In genomic region chr10:85147346-85148250, GRCh38 we compare ENCODE assay signal across 31 cellular contexts.
A peak's percentile ranks its signal among the peaks of the same experiment; 100 is the strongest.
DNase-seq lines count a peak whose midpoint lies in the region; ATAC-seq, FAIRE-seq and TF ChIP-seq lines count a peak whose summit lies in the region.
"Had no signal": no experiment of that assay in that cellular context is flagged by ENCODE, and none has a peak within 500 bp of the region (broad histone marks: within the 10 kb centered on the region; RNA-seq: fewer than 3 reads in every experiment).

No MANE protein-coding gene starts in this region.

- H3K9me3 ChIP-seq in H1 (ENCODE audit: insufficient read depth in 2 of 2, low read depth in 1 of 2, low read length in 1 of 2): peaks cover 10 to 13% of the 10 kb centered on the region in 2 experiments
- no peaks in the 10 kb centered on the region for H3K9me3 ChIP-seq in lower lobe of right lung
- H3K9me3 ChIP-seq in upper lobe of left lung: no peaks in the 10 kb centered on the region
- no peaks in the 10 kb centered on the region for H3K9me3 ChIP-seq in CD4-positive, alpha-beta memory T cell (ENCODE audit: control insufficient read depth in 1 of 2, low read length in 2 of 2)
- H3K9me3 ChIP-seq: SJCRH30 had no signal

- peaks cover 0 to 5% (median 0%) of the 10 kb centered on the region in 8 donors for H3K9me3 Mint-ChIP-seq in CD4-positive, alpha-beta memory T cell
- H3K9me3 Mint-ChIP-seq: CD8-positive, alpha-beta T cell had no signal

- H3K27me3 ChIP-seq in H1 (replicated peaks in 1 of 4; ENCODE audit: control insufficient read depth in 3 of 4, extremely low read depth in 1 of 4, insufficient read depth in 3 of 4, low read length in 3 of 4) (peaks cover 0 to 3% (median 0%) of the 10 kb centered on the region in 4 experiments; a peak in 2 of 7 replicates), lower lobe of right lung (ENCODE audit: low read depth) (no peaks in the 10 kb centered on the region), upper lobe of left lung (no peaks in the 10 kb centered on the region)
- no peaks in the 10 kb centered on the region for H3K27me3 ChIP-seq in CD4-positive, alpha-beta memory T cell (ENCODE audit: insufficient read depth, low read length)
- H3K27me3 ChIP-seq: BLaER1, SJCRH30 had no signal

- CTCF ChIA-PET in H1 (lab: Charles Lee; ENCODE audit: partially characterized antibody): interaction anchor here (1.9 kb wide), 1 partner anchor 34 kb away, joined by 3 read pairs; no protein-coding TSS in a partner anchor
- CTCF ChIA-PET in CD4-positive, alpha-beta memory T cell (lab: Charles Lee; ENCODE audit: partially characterized antibody): interaction anchor here (0.6 kb wide), 1 partner anchor 10 kb away, joined by 3 read pairs; no protein-coding TSS in a partner anchor

- H3K4me1 ChIP-seq in H1 (replicated peaks in 1 of 4; ENCODE audit: control insufficient read depth in 3 of 4, insufficient read depth in 4 of 4, low read length in 3 of 4) (peaks cover 0 to 18% (median 11%) of the 10 kb centered on the region in 4 experiments; a peak in 5 of 7 replicates), lower lobe of right lung (peaks cover 8% of the 10 kb centered on the region), upper lobe of left lung (peaks cover 0 to 6% (median 0%) of the 10 kb centered on the region in 4 donors)
- H3K4me1 ChIP-seq in CD4-positive, alpha-beta memory T cell (ENCODE audit: insufficient read depth, low read length): no peaks in the 10 kb centered on the region
- H3K4me1 ChIP-seq: BLaER1, SJCRH30 had no signal

- no peak overlapping the region for H3K9ac ChIP-seq in H1 (replicated peaks in 1 of 4; ENCODE audit: extremely low read depth in 1 of 4, low read depth in 3 of 4, low read length in 3 of 4)
- H3K9ac ChIP-seq: BLaER1 had no signal

- no peak overlapping the region for H2BK120ac ChIP-seq in H1 (replicated peaks; ENCODE audit: low read depth, low read length)

- peaks cover 0 to 7% (median 0%) of the 10 kb centered on the region in 4 experiments; a peak in 2 of 8 replicates for H3K36me3 ChIP-seq in H1 (ENCODE audit: control insufficient read depth in 2 of 4, insufficient read depth in 4 of 4, low read length in 3 of 4)
- H3K36me3 ChIP-seq in lower lobe of right lung: no peaks in the 10 kb centered on the region
- H3K36me3 ChIP-seq in upper lobe of left lung: peaks cover 0 to 3% (median 0%) of the 10 kb centered on the region in 4 donors
- no peaks in the 10 kb centered on the region for H3K36me3 ChIP-seq in CD4-positive, alpha-beta memory T cell (ENCODE audit: insufficient read depth, low read length)
- H3K36me3 ChIP-seq: BLaER1, SJCRH30 had no signal

- H3K4ac ChIP-seq in H1 (replicated peaks; ENCODE audit: insufficient read length, low read depth, low read length): no peak overlapping the region

- H4K20me1 ChIP-seq in H1 (replicated peaks in 1 of 2; ENCODE audit: control insufficient read depth in 1 of 2, insufficient read depth in 2 of 2, low read length in 2 of 2): no peaks in the 10 kb centered on the region
- H4K20me1 ChIP-seq: BLaER1 had no signal

- ATAC-seq in lower lobe of right lung (peak; percentile 30 to 31), upper lobe of left lung (ENCODE audit: low FRiP score in 2 of 2) (peak in 1 of 2 donors; percentile 11)
- ATAC-seq: CD8-positive, alpha-beta T cell; HepG2; K562 had no signal

- no peak for TF ChIP-seq EP300 in H1 (IDR thresholded peaks at IDR 0.05; ENCODE audit: borderline replicate concordance in 1 of 2, low read depth in 2 of 2, low read length in 2 of 2)
- TF ChIP-seq EP300 in upper lobe of left lung (IDR thresholded peaks at IDR 0.05): no peak

- POLR2A ChIA-PET in H1 (lab: Charles Lee; ENCODE audit: partially characterized antibody): no interaction called here
- POLR2A ChIA-PET in CD4-positive, alpha-beta memory T cell (lab: Charles Lee; ENCODE audit: partially characterized antibody): no interaction called here

- intact Hi-C loops in lower lobe of right lung (cut with DNase I): no loop called here
- intact Hi-C loops in CD4-positive, alpha-beta memory T cell (cut with micrococcal nuclease): no loop called here

- H4K5ac ChIP-seq in H1 (ENCODE audit: insufficient read length, low read depth, low read length): no peak overlapping the region

- H3K27ac ChIP-seq in H1 (ENCODE audit: low read depth, low read length) (no peak overlapping the region), lower lobe of right lung (peak overlapping the region; percentile 13), upper lobe of left lung (peak overlapping the region in 3 of 4 donors; percentile 14 to 72 (median 54))
- H3K27ac ChIP-seq in CD4-positive, alpha-beta memory T cell (ENCODE audit: low read depth, low read length): no peak overlapping the region
- H3K27ac ChIP-seq: 22Rv1, BLaER1, HL-60, SJCRH30 had no signal

- no peak overlapping the region for H2BK5ac ChIP-seq in H1 (ENCODE audit: low read depth, low read length)

- no peak overlapping the region for H2BK12ac ChIP-seq in H1 (ENCODE audit: low read depth, low read length)

- H3K4me2 ChIP-seq in H1 (ENCODE audit: insufficient read depth in 1 of 2, low read depth in 2 of 2, low read length in 2 of 2): no peak overlapping the region
- H3K4me2 ChIP-seq: BLaER1 had no signal

- no peak overlapping the region for H3K4me3 Mint-ChIP-seq in CD4-positive, alpha-beta memory T cell
- H3K4me3 Mint-ChIP-seq: CD8-positive, alpha-beta T cell; H9 had no signal

- H3K4me3 ChIP-seq in H1 (ENCODE audit: extremely low read depth in 1 of 4, insufficient read depth in 2 of 4, low read depth in 3 of 4, low read length in 4 of 4): no peak overlapping the region
- no peak overlapping the region for H3K4me3 ChIP-seq in lower lobe of right lung
- no peak overlapping the region for H3K4me3 ChIP-seq in upper lobe of left lung
- H3K4me3 ChIP-seq in CD4-positive, alpha-beta memory T cell (ENCODE audit: low read length in 2 of 2): no peak overlapping the region
- H3K4me3 ChIP-seq: BLaER1, K562, SJCRH30 had no signal

- no peaks in the 10 kb centered on the region for H3K4me1 Mint-ChIP-seq in CD4-positive, alpha-beta memory T cell

- H4K8ac ChIP-seq in H1 (ENCODE audit: extremely low read depth, insufficient read depth, low read length): no peak overlapping the region

- H3K56ac ChIP-seq in H1 (replicated peaks; ENCODE audit: insufficient read length, low read depth, low read length): no peak overlapping the region

- H3K79me2 ChIP-seq in H1 (ENCODE audit: control insufficient read depth in 1 of 2, insufficient read depth in 2 of 2, low read length in 2 of 2): no peaks in the 10 kb centered on the region

- TF ChIP-seq CTCF in H1 (IDR thresholded peaks at IDR 0.05; ENCODE audit: control extremely low read depth in 1 of 3, insufficient read depth in 1 of 3, low read depth in 1 of 3, low read length in 3 of 3) (no peak), lower lobe of right lung (IDR thresholded peaks at IDR 0.05) (no peak), upper lobe of left lung (IDR thresholded peaks at IDR 0.05) (no peak)

- TF ChIP-seq POLR2A in H1 (IDR thresholded peaks at IDR 0.05; ENCODE audit: control extremely low read depth in 1 of 2, low read depth in 2 of 2, low read length in 2 of 2) (no peak), upper lobe of left lung (IDR thresholded peaks at IDR 0.05) (no peak)

- FAIRE-seq in H1 (lab: Jason Lieb, UNC): no peak
- FAIRE-seq: GM19239, HepG2, K562, RCC 7860 had no signal

- no peaks in the 10 kb centered on the region for H3K27me3 Mint-ChIP-seq in CD4-positive, alpha-beta memory T cell

- DNase-seq in DMS53 (lab: John Stamatoyannopoulos, UW): peak; percentile 34
- no peak for DNase-seq in DMS53 treated with DMSO at 0.1 percent for 48 hours (lab: John Stamatoyannopoulos, UW; ENCODE audit: unreplicated experiment)
- no peak for DNase-seq in H1 (ENCODE audit: low read depth in 1 of 2, low spot score in 2 of 2)
- DNase-seq in lower lobe of right lung: no peak
- peak in 1 of 2 donors; percentile 53 for DNase-seq in upper lobe of left lung
- no peak for DNase-seq in nucleus accumbens (lab: John Stamatoyannopoulos, UW)
- DNase-seq in CD4-positive, alpha-beta memory T cell: no peak
- DNase-seq in HCEC 1CT: no peak
- DNase-seq: ACHN; Calu3; CD8-positive, alpha-beta T cell; DMS153; EL; GF-D8; H9; MM.1S; NCI-H1048; NCI-H1436; NCI-H187 treated with DMSO at 0.1 percent for 48 hours; NCI-H2107; NCI-H2227 treated with DMSO at 0.1 percent for 48 hours; NCI-H526; OCI-M1; SJCRH30 had no signal

- no peaks in the 10 kb centered on the region for H3K79me1 ChIP-seq in H1 (ENCODE audit: low read depth, low read length)

- no peaks in the 10 kb centered on the region for H3K23me2 ChIP-seq in H1 (ENCODE audit: low read depth, low read length)

- WGBS in H1 (ENCODE audit: extremely low coverage in 1 of 2, insufficient coverage in 1 of 2, insufficient read length in 1 of 2, insufficient replicate concordance in 2 of 2, low coverage in 1 of 2, low lambda C conversion rate in 2 of 2, missing lambda C conversion rate in 1 of 2), 2 experiments: 70% methylated on average over 1 of the region's 1 CpG; no CpG with 5 or more reads in 1 of the 2 experiments
- WGBS in upper lobe of left lung, 2 donors: 75 to 80% methylated on average over 1 of the region's 1 CpG

- no peak overlapping the region for H2BK15ac ChIP-seq in H1 (ENCODE audit: low read length)

- no peak overlapping the region for H4K91ac ChIP-seq in H1 (replicated peaks; ENCODE audit: insufficient read length, low read length)

- no peak overlapping the region; the same call in 1 of the 2 replicates for H2AK5ac ChIP-seq in H1 (ENCODE audit: low read depth, low read length)

- H3K14ac ChIP-seq in H1 (ENCODE audit: insufficient read length): no peak overlapping the region

- no peak overlapping the region for H3K23ac ChIP-seq in H1 (ENCODE audit: insufficient read length)

- no peak for TF ChIP-seq RAD21 in H1 (IDR thresholded peaks at IDR 0.05 in 1 of 2, conservative IDR thresholded peaks at IDR 0.05 in 1 of 2; ENCODE audit: low read depth in 2 of 2, low read length in 2 of 2)

- no peak overlapping the region for H3K27ac Mint-ChIP-seq in CD4-positive, alpha-beta memory T cell
- H3K27ac Mint-ChIP-seq: CD8-positive, alpha-beta T cell; H9 had no signal

- H3K18ac ChIP-seq in H1 (ENCODE audit: extremely low read depth, low read length): no peak overlapping the region

- H2AFZ ChIP-seq in H1 (ENCODE audit: low read length): no peak overlapping the region

- no peak overlapping the region for H2BK20ac ChIP-seq in H1 (ENCODE audit: low read length)

- H3K36me3 Mint-ChIP-seq in CD4-positive, alpha-beta memory T cell: no peaks in the 10 kb centered on the region
- H3K36me3 Mint-ChIP-seq: CD8-positive, alpha-beta T cell had no signal

TF ChIP-seq in H1, 55 proteins besides CTCF, POLR2A, EP300 and RAD21:
- TF ChIP-seq SAP30 (IDR thresholded peaks at IDR 0.05; ENCODE audit: insufficient read depth, insufficient replicate concordance, low read length) (no peak), CEBPB (IDR thresholded peaks at IDR 0.05; ENCODE audit: low read depth, low read length) (peak; percentile 98)

Comparison
In these comparisons a context has a peak if more than half of its experiments do, and no peak if none do; other contexts are left out.
1. H3K27ac ChIP-seq: peak in lower lobe of right lung (single experiment) and upper lobe of left lung (3 of 4); none in H1 (single experiment) and CD4-positive, alpha-beta memory T cell (single experiment).